26 cellular contexts compared by ENCODE assay signal in the genomic region with DNA sequence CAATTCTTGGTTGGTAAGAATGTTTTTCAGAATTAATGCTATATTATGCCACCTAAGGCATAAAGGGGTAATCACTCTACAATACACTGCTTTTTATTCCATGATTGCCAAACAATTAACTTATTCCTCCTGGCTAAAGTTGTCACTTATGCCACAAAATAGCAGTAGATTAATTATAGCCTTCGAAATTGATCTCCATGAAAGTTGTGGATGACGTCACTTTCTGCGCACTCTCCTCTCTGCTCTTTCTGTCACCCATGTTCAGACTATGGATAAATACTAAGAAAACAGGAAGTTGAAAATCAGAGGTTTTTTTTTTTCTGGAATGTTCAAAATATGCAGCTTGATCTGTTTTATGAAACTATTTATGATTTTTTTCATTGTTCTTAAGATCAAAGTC.
"Had no signal": no experiment of that assay in that cellular context is flagged by ENCODE, and none has a peak within 500 bp of the region (broad histone marks: within the 10 kb centered on the region; RNA-seq: fewer than 3 reads in every experiment).

No MANE protein-coding gene starts in this region.

- H3K36me3 ChIP-seq: esophagus squamous epithelium, gastrocnemius medialis, heart right ventricle, left lung, lower lobe of right lung had no signal

- H3K4me3 ChIP-seq: esophagus squamous epithelium, gastrocnemius medialis, heart right ventricle, left lung, lower lobe of right lung, mucosa of descending colon had no signal

- H3K27me3 ChIP-seq: esophagus squamous epithelium, gastrocnemius medialis, heart right ventricle, left lung had no signal

- ATAC-seq: effector memory CD8-positive, alpha-beta T cell; esophagus mucosa; gastrocnemius medialis; heart right ventricle; left cardiac atrium; left lung; left ventricle myocardium superior; lower lobe of right lung; mucosa of descending colon had no signal

- H3K4me1 ChIP-seq: esophagus squamous epithelium, gastrocnemius medialis, heart right ventricle, left lung, lower lobe of right lung had no signal

- H3K27ac ChIP-seq: epithelial cell of prostate, esophagus squamous epithelium, gastrocnemius medialis, heart right ventricle, left lung, lower lobe of right lung had no signal

- DNase-seq: cortex of kidney; effector CD8-positive, alpha-beta T cell; effector memory CD8-positive, alpha-beta T cell; endodermal cell; erythroblast; esophagus squamous epithelium; foreskin fibroblast; foreskin melanocyte; gastrocnemius medialis; glutamatergic neuron; head of caudate nucleus; heart right ventricle; hippocampal formation; left cardiac atrium; left lung; left ventricle myocardium superior; lower lobe of right lung; mesenchymal stem cell; mucosa of descending colon; naive B cell had no signal

- H3K9me3 ChIP-seq: esophagus squamous epithelium, gastrocnemius medialis, left lung, lower lobe of right lung had no signal

- FAIRE-seq: colon, endometrium, islet of Langerhans, keratinocyte had no signal
